ENCODE assay signal across 1 cellular context in the genomic region with DNA sequence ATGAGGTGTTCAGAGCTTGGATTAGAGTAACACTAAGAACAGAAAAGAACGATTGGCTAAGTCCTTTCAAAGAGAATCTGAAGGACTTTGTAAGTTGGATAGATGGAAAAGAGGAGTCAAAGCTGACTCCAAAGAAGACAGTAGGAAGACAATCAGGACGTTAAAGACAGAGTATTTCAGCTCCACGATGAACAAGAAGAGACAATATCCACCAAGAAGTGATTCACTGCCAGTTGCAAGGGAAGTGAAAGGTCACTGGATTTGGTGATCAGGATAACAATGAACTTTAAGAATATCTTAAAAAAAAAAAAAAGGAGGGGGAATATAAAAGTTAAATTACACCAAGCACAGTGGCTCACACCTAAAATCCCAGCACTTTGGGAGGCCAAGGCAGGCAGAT.
TF ChIP-seq lines count a peak whose summit lies in the region.

No MANE protein-coding gene starts in this region.

TF ChIP-seq in endothelial cell of umbilical vein, 7 proteins besides CTCF, POLR2A, EP300 and RAD21:
- TF ChIP-seq, protein P1, sequence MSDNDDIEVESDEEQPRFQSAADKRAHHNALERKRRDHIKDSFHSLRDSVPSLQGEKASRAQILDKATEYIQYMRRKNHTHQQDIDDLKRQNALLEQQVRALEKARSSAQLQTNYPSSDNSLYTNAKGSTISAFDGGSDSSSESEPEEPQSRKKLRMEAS (IDR thresholded peaks at IDR 0.05; ENCODE audit: insufficient read depth, insufficient read length), result no peak
- peak; percentile 17 for TF ChIP-seq FOS (IDR thresholded peaks at IDR 0.05; ENCODE audit: borderline replicate concordance, insufficient read depth, low read length)
